8 cellular contexts compared by ENCODE assay signal in genomic region chr10:15141136-15142067, GRCh38. TPM values are rescaled to one million over a fixed set of nuclear protein-coding genes. Genes with fewer than 3 reads are reported as not detected.
A peak's percentile ranks its signal among the peaks of the same experiment; 100 is the strongest.
DNase-seq lines count a peak whose midpoint lies in the region; ATAC-seq and TF ChIP-seq lines count a peak whose summit lies in the region.

No MANE protein-coding gene starts in this region.

- H3K36me3 Mint-ChIP-seq in activated naive CD4-positive, alpha-beta T cell treated with anti-CD3 and anti-CD28 coated beads for 36 hours (ENCODE audit: low read depth): peaks cover 11% of the 10 kb centered on the region

- no peak for TF ChIP-seq CTCF in AG10803 (conservative IDR thresholded peaks at IDR 0.05; ENCODE audit: low read length)

- no peaks in the 10 kb centered on the region for H3K27me3 Mint-ChIP-seq in activated naive CD4-positive, alpha-beta T cell treated with anti-CD3 and anti-CD28 coated beads for 36 hours (ENCODE audit: low read depth)

- DNase-seq in AG10803 (ENCODE audit: low read depth): peak; percentile 6
- DNase-seq in GM19240 (ENCODE audit: insufficient read length, low spot score): peak; percentile 14
- DNase-seq in activated naive CD4-positive, alpha-beta T cell treated with anti-CD3 and anti-CD28 coated beads for 36 hours: peak; percentile 59
- DNase-seq in stimulated activated CD4-positive, alpha-beta T cell treated with anti-CD3 and anti-CD28 coated beads, TNF-alpha, amount 100 ng/mL, for 24 hours (ENCODE audit: low read depth in 3 of 3): peak in 2 of 3 experiments; percentile 5 to 48
- DNase-seq in AG08396 (ENCODE audit: low spot score): no peak
- DNase-seq in amniotic stem cell (lab: John Stamatoyannopoulos, UW): no peak
- DNase-seq in NOMO-1 treated with DMSO at 0.1 percent for 48 hours (lab: John Stamatoyannopoulos, UW; ENCODE audit: unreplicated experiment): no peak

- H3K4me3 Mint-ChIP-seq in activated naive CD4-positive, alpha-beta T cell treated with anti-CD3 and anti-CD28 coated beads for 36 hours: peak overlapping the region; percentile 67

- peak; percentile 89 for ATAC-seq in HG03175 (IDR thresholded peaks at IDR 0.05; ENCODE audit: unreplicated experiment)

- intact Hi-C loops in activated naive CD4-positive, alpha-beta T cell treated with anti-CD3 and anti-CD28 coated beads for 36 hours (cut with micrococcal nuclease): loop anchor here (1.0 kb wide), 3 partner anchors 18 to 68 kb away; no protein-coding TSS in a partner anchor

- H3K9me3 Mint-ChIP-seq in activated naive CD4-positive, alpha-beta T cell treated with anti-CD3 and anti-CD28 coated beads for 36 hours: no peaks in the 10 kb centered on the region

- peak overlapping the region; percentile 25 for H3K27ac Mint-ChIP-seq in activated naive CD4-positive, alpha-beta T cell treated with anti-CD3 and anti-CD28 coated beads for 36 hours

- peaks cover 38% of the 10 kb centered on the region for H3K4me1 Mint-ChIP-seq in activated naive CD4-positive, alpha-beta T cell treated with anti-CD3 and anti-CD28 coated beads for 36 hours (ENCODE audit: low read depth)

- no peak overlapping the region for H3K4me3 ChIP-seq in AG10803 (ENCODE audit: low read length)

- CTCF ChIA-PET in activated naive CD4-positive, alpha-beta T cell treated with anti-CD3 and anti-CD28 coated beads for 36 hours (lab: Charles Lee): interaction anchor here (1.0 to 2.7 kb wide), 6 partner anchors 9 to 35 kb away, joined by 3 to 14 read pairs (median 8); no protein-coding TSS in a partner anchor

RNA-seq across cellular contexts. Expression of gene NMT2, which starts 27.1 kb away (rescaled TPM):
- total RNA-seq in activated naive CD4-positive, alpha-beta T cell treated with anti-CD3 and anti-CD28 coated beads for 36 hours: 10 to 100 TPM; 20.4 to 22.3 TPM

RNA-seq across cellular contexts. Expression of gene RPP38, which starts 44.2 kb away (rescaled TPM):
- total RNA-seq in activated naive CD4-positive, alpha-beta T cell treated with anti-CD3 and anti-CD28 coated beads for 36 hours: 10 to 100 TPM; 15.6 to 16.3 TPM

RNA-seq across cellular contexts. Expression of gene ACBD7, which starts 52.8 kb away (rescaled TPM):
- total RNA-seq in activated naive CD4-positive, alpha-beta T cell treated with anti-CD3 and anti-CD28 coated beads for 36 hours: under 1 TPM; 0.72 to 0.94 TPM

Comparison
In these comparisons a context has a peak if more than half of its experiments do, and no peak if none do; other contexts are left out.
1. DNase-seq: peak in AG10803 (single experiment), GM19240 (single experiment), activated naive CD4-positive, alpha-beta T cell treated with anti-CD3 and anti-CD28 coated beads for 36 hours (single experiment) and stimulated activated CD4-positive, alpha-beta T cell treated with anti-CD3 and anti-CD28 coated beads, TNF-alpha, amount 100 ng/mL, for 24 hours (2 of 3); none in AG08396 (single experiment), amniotic stem cell (single experiment) and NOMO-1 treated with DMSO at 0.1 percent for 48 hours (single experiment).